ENCODE assay signal across 10 cellular contexts in genomic region chr2:191171708-191172355, GRCh38. TPM values are rescaled to one million over a fixed set of nuclear protein-coding genes. Genes with fewer than 3 reads are reported as not detected.
DNase-seq lines count a peak whose midpoint lies in the region; ATAC-seq and TF ChIP-seq lines count a peak whose summit lies in the region.
"Had no signal": no experiment of that assay in that cellular context is flagged by ENCODE, and none has a peak within 500 bp of the region (broad histone marks: within the 10 kb centered on the region; RNA-seq: fewer than 3 reads in every experiment).

No MANE protein-coding gene starts in this region.

- no peak overlapping the region for H2AFZ ChIP-seq in hepatocyte

- H3K27ac ChIP-seq in heart right ventricle (peak overlapping the region in 2 of 10 donors; percentile 1 to 66), left ventricle myocardium inferior (replicated peaks) (no peak overlapping the region), hepatocyte (peak overlapping the region; percentile 42)

- H3K27me3 Mint-ChIP-seq in activated T-helper 2 cell treated with anti-CD3 and anti-CD28 coated beads, Interferon-gamma antibody, Interleukin-2, Interleukin-4, amounts not matched to agents 10 μg/mL and 5 μg/mL and 100 μg/mL, durations not matched to agents 14 hours and 24 hours and 36 hours (ENCODE audit: low read depth), result no peaks in the 10 kb centered on the region

- ATAC-seq in heart right ventricle (peak in 5 of 8 donors; percentile 18 to 65 (median 48)), HG03520 (IDR thresholded peaks at IDR 0.05; ENCODE audit: unreplicated experiment) (no peak), HG02759 (IDR thresholded peaks at IDR 0.05; ENCODE audit: unreplicated experiment) (no peak)

- no peaks in the 10 kb centered on the region for H3K9me3 Mint-ChIP-seq in activated T-helper 2 cell treated with anti-CD3 and anti-CD28 coated beads, Interferon-gamma antibody, Interleukin-2, Interleukin-4, amounts not matched to agents 10 μg/mL and 5 μg/mL and 100 μg/mL, durations not matched to agents 14 hours and 24 hours and 36 hours

- H3K9me2 ChIP-seq in hepatocyte (replicated peaks; ENCODE audit: insufficient read depth), result no peaks in the 10 kb centered on the region

- H3K4me3 Mint-ChIP-seq in activated T-helper 2 cell treated with anti-CD3 and anti-CD28 coated beads, Interferon-gamma antibody, Interleukin-2, Interleukin-4, amounts not matched to agents 10 μg/mL and 5 μg/mL and 100 μg/mL, durations not matched to agents 14 hours and 24 hours and 36 hours (ENCODE audit: low read depth), result no peak overlapping the region

- H3K79me2 ChIP-seq in hepatocyte, result no peaks in the 10 kb centered on the region

- H3K4me3 ChIP-seq in heart right ventricle, result no peak overlapping the region
- no peak overlapping the region for H3K4me3 ChIP-seq in left ventricle myocardium inferior
- no peak overlapping the region for H3K4me3 ChIP-seq in hepatocyte

- TF ChIP-seq CTCF in heart right ventricle (IDR thresholded peaks at IDR 0.05), result no peak
- TF ChIP-seq CTCF in left ventricle myocardium inferior (IDR thresholded peaks at IDR 0.05; ENCODE audit: borderline replicate concordance), result no peak
- no peak for TF ChIP-seq CTCF in hepatocyte (IDR thresholded peaks at IDR 0.05; ENCODE audit: poor library complexity)

- no peaks in the 10 kb centered on the region for H3K9me3 ChIP-seq in heart right ventricle
- no peaks in the 10 kb centered on the region for H3K9me3 ChIP-seq in left ventricle myocardium inferior (replicated peaks)
- no peaks in the 10 kb centered on the region for H3K9me3 ChIP-seq in hepatocyte (ENCODE audit: low read depth)

- H3K4me2 ChIP-seq in hepatocyte, result no peak overlapping the region

- H3K36me3 ChIP-seq in heart right ventricle, result no peaks in the 10 kb centered on the region
- H3K36me3 ChIP-seq in left ventricle myocardium inferior, result no peaks in the 10 kb centered on the region
- H3K36me3 ChIP-seq in hepatocyte (replicated peaks; ENCODE audit: insufficient read depth, low read depth), result no peaks in the 10 kb centered on the region

- peak overlapping the region; percentile 5 for H3K27ac Mint-ChIP-seq in activated T-helper 2 cell treated with anti-CD3 and anti-CD28 coated beads, Interferon-gamma antibody, Interleukin-2, Interleukin-4, amounts not matched to agents 10 μg/mL and 5 μg/mL and 100 μg/mL, durations not matched to agents 14 hours and 24 hours and 36 hours

- no peak for DNase-seq in heart right ventricle
- DNase-seq in left ventricle myocardium inferior, result no peak
- no peak for DNase-seq in activated T-helper 2 cell treated with anti-CD3 and anti-CD28 coated beads, Interferon-gamma antibody, Interleukin-2, Interleukin-4, amounts not matched to agents 10 μg/mL and 5 μg/mL and 100 μg/mL, durations not matched to agents 14 hours and 24 hours and 36 hours (ENCODE audit: low spot score)
- peak; percentile 26 for DNase-seq in hepatocyte (ENCODE audit: low spot score)
- peak; percentile 96 for DNase-seq in stromal cell of bone marrow (ENCODE audit: low read depth)
- DNase-seq in cerebellar nuclear complex (lab: John Stamatoyannopoulos, UW), result no peak
- DNase-seq: effector CD4-positive, alpha-beta T cell; NCI-H510A treated with DMSO at 0.1 percent for 48 hours had no signal

- H3K4me1 Mint-ChIP-seq in activated T-helper 2 cell treated with anti-CD3 and anti-CD28 coated beads, Interferon-gamma antibody, Interleukin-2, Interleukin-4, amounts not matched to agents 10 μg/mL and 5 μg/mL and 100 μg/mL, durations not matched to agents 14 hours and 24 hours and 36 hours (ENCODE audit: low read depth), result peaks cover 58% of the 10 kb centered on the region

- H4K20me1 ChIP-seq in hepatocyte (ENCODE audit: insufficient read depth, poor library complexity, severe bottlenecking), result no peaks in the 10 kb centered on the region

- intact Hi-C loops in heart right ventricle (cut with DNase I), result no loop called here
- intact Hi-C loops in left ventricle myocardium inferior (cut with micrococcal nuclease), result no loop called here
- intact Hi-C loops in activated T-helper 2 cell treated with anti-CD3 and anti-CD28 coated beads, Interferon-gamma antibody, Interleukin-2, Interleukin-4, amounts not matched to agents 10 μg/mL and 5 μg/mL and 100 μg/mL, durations not matched to agents 14 hours and 24 hours and 36 hours (cut with micrococcal nuclease), result loop anchor here (1.0 to 2.0 kb wide), 2 partner anchors 22 to 47 kb away; no protein-coding TSS in a partner anchor

- H3K27me3 ChIP-seq in heart right ventricle (no peaks in the 10 kb centered on the region), left ventricle myocardium inferior (ENCODE audit: low read depth) (no peaks in the 10 kb centered on the region), hepatocyte (no peaks in the 10 kb centered on the region)

- H3K36me3 Mint-ChIP-seq in activated T-helper 2 cell treated with anti-CD3 and anti-CD28 coated beads, Interferon-gamma antibody, Interleukin-2, Interleukin-4, amounts not matched to agents 10 μg/mL and 5 μg/mL and 100 μg/mL, durations not matched to agents 14 hours and 24 hours and 36 hours (ENCODE audit: low read depth), result no peaks in the 10 kb centered on the region

- WGBS in heart right ventricle, 2 donors, result 54 to 74% methylated on average over 2 of the region's 2 CpGs
- 72% methylated on average over 2 of the region's 2 CpGs for WGBS in hepatocyte (ENCODE audit: low lambda C conversion rate, missing lambda C conversion rate)

- peaks cover 0 to 46% (median 15%) of the 10 kb centered on the region in 9 donors for H3K4me1 ChIP-seq in heart right ventricle
- peaks cover 28% of the 10 kb centered on the region for H3K4me1 ChIP-seq in left ventricle myocardium inferior
- peaks cover 21% of the 10 kb centered on the region for H3K4me1 ChIP-seq in hepatocyte (ENCODE audit: insufficient read depth)

RNA-seq across cellular contexts. Expression of gene STAT4, which starts 21.0 kb away (rescaled TPM):
- total RNA-seq in heart right ventricle (1 to 10 TPM in 8 of 10 donors, under 1 TPM in 2; 0.52 to 9.4 (median 2.2) TPM), left ventricle myocardium inferior (0.82 TPM), hepatocyte (6.1 and 6.6 TPM in 2 replicates)
- polyA plus RNA-seq in heart right ventricle (1 to 10 TPM in 1 of 2 donors, under 1 TPM in 1; 0.52 to 2.2 TPM), hepatocyte (1.6 and 3.1 TPM in 2 replicates)
- 92.2 and 96.9 TPM in 2 replicates for total RNA-seq in activated T-helper 2 cell treated with anti-CD3 and anti-CD28 coated beads, Interferon-gamma antibody, Interleukin-2, Interleukin-4, amounts not matched to agents 10 μg/mL and 5 μg/mL and 100 μg/mL, durations not matched to agents 14 hours and 24 hours and 36 hours

Comparison
In these comparisons a context has a peak if more than half of its experiments do, and no peak if none do; other contexts are left out.
1. ATAC-seq: peak in heart right ventricle (5 of 8); none in HG03520 (single experiment) and HG02759 (single experiment).
2. DNase-seq: peak in hepatocyte (single experiment) and stromal cell of bone marrow (single experiment); none in heart right ventricle (0 of 2), left ventricle myocardium inferior (single experiment), activated T-helper 2 cell treated with anti-CD3 and anti-CD28 coated beads, Interferon-gamma antibody, Interleukin-2, Interleukin-4, amounts not matched to agents 10 μg/mL and 5 μg/mL and 100 μg/mL, durations not matched to agents 14 hours and 24 hours and 36 hours (single experiment) and cerebellar nuclear complex (0 of 2).